In the genomic region with DNA sequence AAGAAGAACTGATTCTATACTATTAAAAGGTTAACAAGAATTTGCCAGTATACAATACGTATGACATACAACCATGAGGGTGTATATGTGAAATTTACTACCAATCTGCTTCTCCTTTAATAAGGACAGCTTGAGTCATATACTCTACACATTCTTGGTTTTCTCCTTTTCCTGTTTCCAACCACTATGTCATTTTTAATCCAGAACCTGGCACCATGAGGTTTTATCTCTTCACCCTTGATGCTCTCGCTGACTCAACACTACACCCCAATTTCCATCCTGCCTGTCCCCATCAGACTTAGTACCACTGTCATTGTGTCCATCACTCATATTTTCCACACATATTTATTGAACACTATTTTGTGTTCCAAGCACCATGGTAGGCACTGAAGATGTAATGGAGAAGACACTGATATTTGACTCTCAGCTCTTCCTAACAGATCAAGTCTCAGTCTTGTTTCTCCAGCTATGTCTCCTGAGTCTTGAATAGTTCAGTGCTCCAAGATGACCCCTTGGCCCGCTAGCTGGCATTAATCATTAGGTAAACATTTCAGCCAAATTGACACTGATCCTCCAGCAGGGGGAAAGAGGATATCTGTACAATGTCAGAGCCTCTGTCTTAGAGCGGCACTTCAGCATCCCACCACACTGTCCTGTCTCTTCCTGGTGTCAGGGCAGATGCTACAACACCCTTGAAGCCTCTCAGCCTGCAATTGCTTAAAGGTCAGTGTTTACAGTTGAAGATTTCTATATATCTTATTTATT, we compare ENCODE assay signal across 12 cellular contexts. TPM values are rescaled to one million over a fixed set of nuclear protein-coding genes. Genes with fewer than 3 reads are reported as not detected.
DNase-seq lines count a peak whose midpoint lies in the region; ATAC-seq, FAIRE-seq and TF ChIP-seq lines count a peak whose summit lies in the region.
"Had no signal": no experiment of that assay in that cellular context is flagged by ENCODE, and none has a peak within 500 bp of the region (broad histone marks: within the 10 kb centered on the region; RNA-seq: fewer than 3 reads in every experiment).

No MANE protein-coding gene starts in this region.

- H3K4me3 ChIP-seq in AG09309 (ENCODE audit: control insufficient read depth, low read depth, low read length) = no peak overlapping the region
- H3K4me3 ChIP-seq in fibroblast of villous mesenchyme (ENCODE audit: low read depth, low read length) = no peak overlapping the region
- no peak overlapping the region for H3K4me3 ChIP-seq in transverse colon
- H3K4me3 ChIP-seq in kidney (ENCODE audit: low read length in 2 of 2) = no peak overlapping the region

- in situ Hi-C loops in SK-MEL-5 (cut with HindIII; ENCODE audit: low pct_unique_long_range_greater_than_20kb, low sequenced_read_pairs) = no loop called here
- in situ Hi-C loops in transverse colon (cut with MboI; ENCODE audit: low pct_ligation_motif_present in 1 of 4, low pct_unique_long_range_greater_than_20kb in 1 of 4, low sequenced_read_pairs in 3 of 4) = no loop called here

- no peaks in the 10 kb centered on the region for H3K36me3 ChIP-seq in transverse colon
- H3K36me3 ChIP-seq in kidney (ENCODE audit: control insufficient read depth in 1 of 2, insufficient read depth in 2 of 2, low read length in 2 of 2) = no peaks in the 10 kb centered on the region

- H3K27me3 ChIP-seq in transverse colon = no peaks in the 10 kb centered on the region

- H3K9ac ChIP-seq in kidney (ENCODE audit: low read length in 2 of 2) = no peak overlapping the region

- FAIRE-seq in kidney (lab: Jason Lieb, UNC) = no peak

- no peaks in the 10 kb centered on the region for H3K4me1 ChIP-seq in transverse colon
- H3K4me1 ChIP-seq in kidney (ENCODE audit: control insufficient read depth in 1 of 2, insufficient read depth in 1 of 2, low read depth in 1 of 2, low read length in 2 of 2) = no peaks in the 10 kb centered on the region

- DNase-seq in AG09309 (ENCODE audit: low read depth) (no peak), SK-MEL-5 (ENCODE audit: low read depth, low spot score) (peak; percentile 20), fibroblast of villous mesenchyme (ENCODE audit: low read depth) (no peak), NCI-H1417 treated with DMSO at 0.1 percent for 48 hours (lab: John Stamatoyannopoulos, UW) (no peak), transverse colon (no peak), kidney (no peak), cortex of kidney (lab: John Stamatoyannopoulos, UW) (no peak)
- DNase-seq: CD4-positive, CD25-positive, alpha-beta regulatory T cell; NCI-H2171; stimulated activated CD4-positive, alpha-beta T cell treated with anti-CD3 and anti-CD28 coated beads, Interleukin-12 subunit alpha, Interleukin-12 subunit beta, amount 100 ng/mL, for 4 hours had no signal

- peak; percentile 17 for ATAC-seq in GM21723 (IDR thresholded peaks at IDR 0.05; ENCODE audit: unreplicated experiment)
- ATAC-seq: Right ventricle myocardium inferior had no signal

- H3K27ac ChIP-seq in transverse colon (no peak overlapping the region), kidney (ENCODE audit: low read depth in 2 of 2, low read length in 2 of 2) (no peak overlapping the region)

- peak; percentile 16 for TF ChIP-seq CTCF in AG09309 (IDR thresholded peaks at IDR 0.05; ENCODE audit: control insufficient read depth, insufficient read depth, low read depth, low read length, missing control alignments)
- peak; percentile 19 for TF ChIP-seq CTCF in fibroblast of villous mesenchyme (IDR thresholded peaks at IDR 0.05; ENCODE audit: insufficient read depth, low read depth, low read length)
- TF ChIP-seq CTCF in transverse colon (IDR thresholded peaks at IDR 0.05) = no peak
- no peak for TF ChIP-seq CTCF in kidney (IDR thresholded peaks at IDR 0.05; ENCODE audit: borderline replicate concordance, extremely low read depth, insufficient read depth)

- H3K9me3 ChIP-seq in transverse colon = no peaks in the 10 kb centered on the region
- no peaks in the 10 kb centered on the region for H3K9me3 ChIP-seq in kidney (ENCODE audit: control insufficient read depth in 1 of 2, low read length in 2 of 2)

- whole genome bisulfite sequencing in transverse colon (ENCODE audit: low coverage in 1 of 2), 2 donors = 66 to 88% methylated on average over 3 to 4 of the region's 4 CpGs

- intact Hi-C loops in transverse colon (cut with DNase I; ENCODE audit: low total_unique reads) = no loop called here
- intact Hi-C loops in kidney (cut with DNase I) = no loop called here

- TF ChIP-seq POLR2A in transverse colon (IDR thresholded peaks at IDR 0.05) = no peak

- no peak for TF ChIP-seq EP300 in transverse colon (IDR thresholded peaks at IDR 0.05; ENCODE audit: low read depth)

RNA-seq across cellular contexts. Expression of gene COL8A1, which starts 11.2 kb away (rescaled TPM):
- total RNA-seq in SK-MEL-5 (2014; rRNA removed; shearing (Covaris generic)) = not detected in 2 replicates
- not detected in 2 replicates for polyA plus RNA-seq in SK-MEL-5 (2015; cell fraction: cytosol; rRNA removed)
- not detected in 2 replicates for polyA plus RNA-seq in SK-MEL-5 (2015; cell fraction: nucleus; rRNA removed)
- total RNA-seq in fibroblast of villous mesenchyme (324 and 401 TPM in 2 replicates), transverse colon (10 to 100 TPM in 1 of 4 donors, 1 to 10 TPM in 3; 1.5 to 10.5 (median 3.7) TPM), kidney (24.2 TPM)
- 3.6 TPM for polyA plus RNA-seq in kidney (ENCODE audit: insufficient read depth, low read depth, low replicate concordance)
- total RNA-seq: CD4-positive, CD25-positive, alpha-beta regulatory T cell had no signal
- polyA plus RNA-seq: CD4-positive, CD25-positive, alpha-beta regulatory T cell had no signal

Comparison
In these comparisons a context has a peak if more than half of its experiments do, and no peak if none do; other contexts are left out.
1. CTCF ChIP-seq: peak in AG09309 (single experiment) and fibroblast of villous mesenchyme (single experiment); none in transverse colon (0 of 5) and kidney (single experiment).
2. RNA of gene COL8A1, which starts 11.2 kb away (total RNA-seq): 324 to 401 TPM in fibroblast of villous mesenchyme; 24.2 TPM in kidney (single experiment), 1.5 to 10.5 TPM in transverse colon and not detected in SK-MEL-5; every median in the first group is over 10 times any median in the second.